In the genomic region with DNA sequence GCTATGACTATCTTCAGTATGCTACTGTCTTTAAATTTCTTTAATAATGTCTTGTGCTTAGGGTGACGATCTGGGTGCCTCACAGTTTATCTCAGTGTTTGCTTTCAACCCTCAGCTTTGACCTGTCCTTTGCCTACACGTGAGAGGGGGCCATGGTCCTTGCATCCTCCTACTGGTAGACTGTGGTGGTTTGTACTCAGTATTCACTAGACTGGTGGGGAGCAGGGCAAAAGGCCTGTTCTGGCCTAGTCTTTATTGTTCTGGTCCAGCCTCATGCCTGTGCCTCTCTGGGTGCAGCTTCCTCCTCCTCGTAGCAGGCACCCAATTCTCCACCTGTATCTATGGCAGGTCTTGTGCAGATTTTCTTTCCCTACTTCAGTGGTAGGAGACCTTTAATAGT, we compare ENCODE assay signal across 16 cellular contexts.
"Had no signal": no experiment of that assay in that cellular context is flagged by ENCODE, and none has a peak within 500 bp of the region (broad histone marks: within the 10 kb centered on the region; RNA-seq: fewer than 3 reads in every experiment).

No MANE protein-coding gene starts in this region.

- H3K4me3 ChIP-seq: colonic mucosa, mucosa of descending colon, stomach, thoracic aorta, transverse colon had no signal

- ATAC-seq: foreskin keratinocyte; left colon; mucosa of descending colon; naive thymus-derived CD8-positive, alpha-beta T cell had no signal

- H3K36me3 ChIP-seq: colonic mucosa, stomach, thoracic aorta, transverse colon had no signal

- H3K4me1 ChIP-seq: colonic mucosa, foreskin keratinocyte, stomach, transverse colon had no signal

- H3K27ac ChIP-seq: colonic mucosa, foreskin keratinocyte, stomach, thoracic aorta, transverse colon had no signal

- H3K27me3 ChIP-seq: colonic mucosa, stomach, transverse colon had no signal

- FAIRE-seq: endothelial cell of umbilical vein, small intestine had no signal

- H3K9me3 ChIP-seq: colonic mucosa, mucosa of descending colon, stomach, thoracic aorta had no signal

- DNase-seq: colonic mucosa; dermis blood vessel endothelial cell; erythroblast; foreskin keratinocyte; left colon; mucosa of descending colon; naive thymus-derived CD8-positive, alpha-beta T cell; posterior cingulate gyrus; small intestine; stimulated activated CD4-positive, alpha-beta T cell treated with anti-CD3 and anti-CD28 coated beads, Interleukin-12 subunit alpha, Interleukin-12 subunit beta, amount 100 ng/mL, for 4 hours; stimulated activated naive CD4-positive, alpha-beta T cell; stomach; substantia nigra; transverse colon had no signal
